10 cellular contexts compared by ENCODE assay signal in the genomic region with DNA sequence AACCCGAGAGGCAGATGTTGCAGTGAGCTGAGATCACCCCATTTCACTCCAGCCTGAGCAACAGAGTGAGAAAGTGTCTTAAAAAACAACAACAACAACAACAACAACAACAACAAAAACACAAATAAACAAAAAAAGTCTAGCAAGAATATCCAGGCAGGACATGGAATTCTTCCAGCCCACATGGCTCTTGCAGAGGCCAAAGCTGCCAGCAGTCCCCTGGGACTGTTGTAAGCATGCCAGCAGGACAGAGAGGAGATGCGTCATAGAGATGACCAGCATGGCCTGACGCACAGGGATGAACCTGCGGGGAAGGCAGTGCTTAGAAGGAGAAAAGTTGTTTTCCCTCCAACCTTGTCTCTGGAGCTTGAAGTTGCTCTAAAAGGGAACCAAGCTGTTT.
DNase-seq lines count a peak whose midpoint lies in the region; ATAC-seq and TF ChIP-seq lines count a peak whose summit lies in the region.
"Had no signal": no experiment of that assay in that cellular context is flagged by ENCODE, and none has a peak within 500 bp of the region (broad histone marks: within the 10 kb centered on the region; RNA-seq: fewer than 3 reads in every experiment).

No MANE protein-coding gene starts in this region.

- no peak overlapping the region for H3K27ac ChIP-seq in GM23248
- H3K27ac ChIP-seq: KMS-11 had no signal

- TF ChIP-seq CTCF in astrocyte of the cerebellum (IDR thresholded peaks at IDR 0.05; ENCODE audit: low read depth, low read length, missing control alignments) = no peak

- ATAC-seq in GM18511 (IDR thresholded peaks at IDR 0.05; ENCODE audit: unreplicated experiment) = no peak
- ATAC-seq in HG03139 (IDR thresholded peaks at IDR 0.05; ENCODE audit: unreplicated experiment) = no peak

- peak; percentile 95 for DNase-seq in GM23248
- peak; percentile 70 for DNase-seq in astrocyte of the cerebellum (ENCODE audit: low read depth)
- DNase-seq in iris pigment epithelial cell (ENCODE audit: low read depth) = peak; percentile 78
- DNase-seq in smooth muscle cell of the brain vasculature (ENCODE audit: low read depth, low spot score) = peak; percentile 85
- no peak for DNase-seq in GM19238 (ENCODE audit: insufficient read length, low spot score)
- DNase-seq in middle frontal gyrus (ENCODE audit: extremely low spot score, low spot score) = no peak
- DNase-seq: activated effector memory CD4-positive, alpha-beta T cell treated with Interleukin-2 at 50 U/mL for 16 hours had no signal

- no peaks in the 10 kb centered on the region for H3K79me2 ChIP-seq in GM23248 (ENCODE audit: insufficient read depth)

- H3K4me3 ChIP-seq in GM23248 (no peak overlapping the region), astrocyte of the cerebellum (ENCODE audit: low read depth, low read length) (no peak overlapping the region)

- no peaks in the 10 kb centered on the region for H3K9me2 ChIP-seq in GM23248 (ENCODE audit: insufficient read depth)

- no peaks in the 10 kb centered on the region for H3K36me3 ChIP-seq in GM23248 (ENCODE audit: low read depth)

- H3K4me2 ChIP-seq in GM23248 (ENCODE audit: unreplicated experiment) = peak overlapping the region; percentile 29
- H3K4me2 ChIP-seq: KMS-11 had no signal

- H2AFZ ChIP-seq in GM23248 = no peak overlapping the region

- in situ Hi-C loops in GM23248 (cut with MboI) (no loop called here), astrocyte of the cerebellum (cut with HindIII; ENCODE audit: low sequenced_read_pairs) (no loop called here)

- peaks cover 29% of the 10 kb centered on the region for H3K4me1 ChIP-seq in GM23248 (ENCODE audit: insufficient read depth)

- H3K9me3 ChIP-seq in GM23248 (ENCODE audit: low read depth) = no peaks in the 10 kb centered on the region

- no peaks in the 10 kb centered on the region for H4K20me1 ChIP-seq in GM23248 (ENCODE audit: insufficient read depth)

- no peaks in the 10 kb centered on the region for H3K27me3 ChIP-seq in GM23248 (replicated peaks; ENCODE audit: insufficient read depth)

- peaks cover 16% of the 10 kb centered on the region for H3F3A ChIP-seq in GM23248 (ENCODE audit: insufficient read depth)

- WGBS in GM23248 (ENCODE audit: low coverage in 1 of 2, low lambda C conversion rate in 2 of 2, missing lambda C conversion rate in 2 of 2), 2 experiments = 28% methylated on average over 4 of the region's 4 CpGs

- no peak overlapping the region for H3K9ac ChIP-seq in GM23248
- H3K9ac ChIP-seq: KMS-11 had no signal

Comparison
In these comparisons a context has a peak if more than half of its experiments do, and no peak if none do; other contexts are left out.
1. DNase-seq: peak in GM23248 (single experiment), astrocyte of the cerebellum (single experiment), iris pigment epithelial cell (single experiment) and smooth muscle cell of the brain vasculature (single experiment); none in GM19238 (single experiment) and middle frontal gyrus (single experiment).